In genomic region chr19:43640424-43640757, GRCh38 we compare ENCODE assay signal across 1 cellular context.
TF ChIP-seq lines count a peak whose summit lies in the region.

No MANE protein-coding gene starts in this region.

TF ChIP-seq in HCT116, 20 proteins besides CTCF, POLR2A, EP300 and RAD21 (continued from another document):
- TF ChIP-seq REST (IDR thresholded peaks at IDR 0.05; ENCODE audit: low read depth) (no peak), TCF7L2 (IDR thresholded peaks at IDR 0.05; ENCODE audit: borderline replicate concordance, extremely low read depth, insufficient read depth, insufficient read length) (no peak), EZH2 (IDR thresholded peaks at IDR 0.05) (no peak), SRF (IDR thresholded peaks at IDR 0.05; ENCODE audit: low read depth) (no peak), JUND (IDR thresholded peaks at IDR 0.05) (no peak), ELF1 (IDR thresholded peaks at IDR 0.05; ENCODE audit: borderline replicate concordance, low read depth) (no peak), ZBTB33 (IDR thresholded peaks at IDR 0.05; ENCODE audit: extremely low read depth, insufficient replicate concordance, low read length) (no peak), SP1 (IDR thresholded peaks at IDR 0.05; ENCODE audit: low read depth) (no peak), MAX (IDR thresholded peaks at IDR 0.05) (no peak)
